In the genomic region with DNA sequence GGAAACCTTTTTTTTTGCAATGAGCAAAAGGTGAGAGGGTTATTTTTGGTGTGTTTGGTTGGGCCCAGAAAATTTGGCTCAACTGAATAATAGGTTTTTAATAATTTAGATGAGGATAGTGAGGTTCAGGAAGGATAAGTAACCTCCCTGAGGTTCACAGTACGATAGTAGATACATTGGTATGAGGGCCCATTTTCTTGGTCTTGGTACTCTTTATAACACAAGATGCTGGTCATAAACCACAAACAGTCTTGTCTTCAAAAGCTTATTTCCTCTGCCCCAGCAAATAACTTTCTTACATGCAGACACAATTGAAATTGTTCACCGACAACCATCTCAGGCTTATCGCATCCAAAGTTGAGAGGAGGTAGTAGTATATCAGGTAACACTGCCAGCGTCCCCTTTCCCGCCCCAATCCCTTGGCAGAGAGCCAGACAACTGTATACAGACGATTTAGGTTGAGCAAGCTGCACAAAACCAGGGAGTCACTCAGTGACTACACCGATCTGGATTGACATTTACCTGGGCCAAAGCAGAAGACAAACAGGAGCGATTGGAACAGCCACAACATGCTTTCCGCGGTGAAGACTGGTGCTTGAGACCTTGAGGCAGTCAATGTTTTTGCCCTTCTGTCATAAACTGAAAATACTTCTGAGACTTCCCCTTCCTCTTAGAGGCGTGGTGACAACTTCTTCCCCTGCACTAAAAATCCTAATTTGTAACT, we compare ENCODE assay signal across 8 cellular contexts. TPM values are rescaled to one million over a fixed set of nuclear protein-coding genes. Genes with fewer than 3 reads are reported as not detected.
A peak's percentile ranks its signal among the peaks of the same experiment; 100 is the strongest.
DNase-seq lines count a peak whose midpoint lies in the region; ATAC-seq, FAIRE-seq and TF ChIP-seq lines count a peak whose summit lies in the region.

A gene (minus strand): TSS at position 634 of the 724 bp plus-strand sequence. CDS start 63 bp downstream, at position 571.

- H3K4me1 Mint-ChIP-seq in GM23338, result peaks cover 27% of the 10 kb centered on the region

- H2AFZ ChIP-seq in GM23338, result no peak within 1 kb of the TSS; the same call in 1 of the 2 replicates

- H3K27ac ChIP-seq in small intestine (ENCODE audit: low read depth in 1 of 2, low read length in 1 of 2), result peak within 1 kb of the TSS; percentile 50 to 90
- H3K27ac ChIP-seq in GM23338 (ENCODE audit: low read depth), result no peak within 1 kb of the TSS
- H3K27ac ChIP-seq in A673 (ENCODE audit: low read depth, low read length, poor library complexity, severe bottlenecking), result no peak within 1 kb of the TSS

- no peaks in the 10 kb centered on the region for H3K27me3 ChIP-seq in small intestine (ENCODE audit: control insufficient read depth in 2 of 2, insufficient read depth in 2 of 2, low read length in 2 of 2)
- H3K27me3 ChIP-seq in GM23338 (ENCODE audit: insufficient read depth), result no peaks in the 10 kb centered on the region
- no peaks in the 10 kb centered on the region for H3K27me3 ChIP-seq in A673 (replicated peaks; ENCODE audit: insufficient read depth, low read depth, low read length, poor library complexity)

- ATAC-seq in HG03342 (IDR thresholded peaks at IDR 0.05; ENCODE audit: unreplicated experiment) (peak; percentile 52), GM23338 (no peak)

- no peaks in the 10 kb centered on the region for H3K9me2 ChIP-seq in GM23338 (ENCODE audit: insufficient read depth)

- no peaks in the 10 kb centered on the region for H3K36me3 Mint-ChIP-seq in GM23338 (ENCODE audit: low read depth)

- H3K27me3 Mint-ChIP-seq in GM23338 (ENCODE audit: insufficient read depth, low read depth, poor library complexity), result peaks cover 5% of the 10 kb centered on the region

- DNase-seq in small intestine, result peak; percentile 34
- DNase-seq in GM23338 (ENCODE audit: low spot score), result no peak
- DNase-seq in A673 (ENCODE audit: low spot score), result no peak
- DNase-seq in HK-2 (ENCODE audit: unreplicated experiment), result no peak
- no peak for DNase-seq in NCI-H2227 treated with DMSO at 0.1 percent for 48 hours (lab: John Stamatoyannopoulos, UW)

- peak; percentile 75 for TF ChIP-seq POLR2A in GM15510 (IDR thresholded peaks at IDR 0.05; ENCODE audit: borderline replicate concordance, extremely low read depth, insufficient read length)

- H3K4me3 ChIP-seq in small intestine (ENCODE audit: low read depth in 1 of 2, low read length in 2 of 2), result peak within 1 kb of the TSS; percentile 27 to 32
- H3K4me3 ChIP-seq in GM23338, result no peak within 1 kb of the TSS
- H3K4me3 ChIP-seq in A673 (ENCODE audit: low read depth, low read length, poor library complexity, severe bottlenecking), result no peak within 1 kb of the TSS

- no peak within 1 kb of the TSS for H3K27ac Mint-ChIP-seq in GM23338

- H3K4me2 ChIP-seq in GM23338, result no peak within 1 kb of the TSS

- H3K79me2 ChIP-seq in GM23338 (replicated peaks; ENCODE audit: insufficient read depth), result no peaks in the 10 kb centered on the region

- CTCF ChIA-PET in activated CD8-positive, alpha-beta memory T cell treated with anti-CD3 and anti-CD28 coated beads for 36 hours (lab: Charles Lee), result interaction anchor here (1.0 to 1.6 kb wide), 3 partner anchors 14 to 94 kb away, joined by 3 to 8 read pairs (median 4); no protein-coding TSS in a partner anchor
- CTCF ChIA-PET in A673 (lab: Charles Lee), result no interaction called here

- intact Hi-C loops in A673 (cut with micrococcal nuclease; ENCODE audit: unreplicated experiment), result no loop called here

- BruUV-seq in A673 (replicated peaks; lab: Mats Ljungman, UMichigan), result no TSS peak

- 50 to 60% (median 58%) methylated on average over 11 of the region's 11 CpGs for WGBS in small intestine, 3 donors

- FAIRE-seq in small intestine (lab: Jason Lieb, UNC), result no peak

- TF ChIP-seq CTCF in GM23338 (conservative IDR thresholded peaks at IDR 0.05; ENCODE audit: low read depth in 2 of 2), result no peak
- TF ChIP-seq CTCF in A673 (conservative IDR thresholded peaks at IDR 0.05; ENCODE audit: low read depth, low read length), result no peak

- H3K9me3 Mint-ChIP-seq in GM23338, result peaks cover 13% of the 10 kb centered on the region; the same call in 2 of the 3 replicates

- H3K36me3 ChIP-seq in small intestine (ENCODE audit: control insufficient read depth in 2 of 2, insufficient read depth in 2 of 2, low read length in 2 of 2), result peaks cover 0 to 2% of the 10 kb centered on the region in 2 donors
- no peaks in the 10 kb centered on the region for H3K36me3 ChIP-seq in GM23338 (ENCODE audit: insufficient read depth)
- H3K36me3 ChIP-seq in A673 (ENCODE audit: insufficient read depth, low read length, poor library complexity, severe bottlenecking), result no peaks in the 10 kb centered on the region

- H3F3A ChIP-seq in GM23338 (replicated peaks; ENCODE audit: low read depth), result no peaks in the 10 kb centered on the region

- POLR2A ChIA-PET in activated CD8-positive, alpha-beta memory T cell treated with anti-CD3 and anti-CD28 coated beads for 36 hours (lab: Charles Lee), result interaction anchor here (0.8 to 1.2 kb wide), 3 partner anchors 18 to 79 kb away, joined by 3 read pairs; no protein-coding TSS in a partner anchor
- POLR2A ChIA-PET in A673 (lab: Charles Lee; ENCODE audit: low non-redundant PET), result no interaction called here

- H3K9me3 ChIP-seq in small intestine (ENCODE audit: control insufficient read depth, low read depth) (no peaks in the 10 kb centered on the region), A673 (ENCODE audit: low read depth, low read length, poor library complexity, severe bottlenecking) (no peaks in the 10 kb centered on the region)

- H3K4me3 Mint-ChIP-seq in GM23338, result no peak within 1 kb of the TSS

- H4K20me1 ChIP-seq in GM23338 (replicated peaks; ENCODE audit: insufficient read depth), result no peaks in the 10 kb centered on the region

- H3K4me1 ChIP-seq in small intestine (ENCODE audit: control insufficient read depth in 2 of 2, insufficient read depth in 1 of 2, low read depth in 1 of 2, low read length in 1 of 2) (no peaks in the 10 kb centered on the region), GM23338 (ENCODE audit: insufficient read depth) (peaks cover 26% of the 10 kb centered on the region), A673 (ENCODE audit: insufficient read depth, low read length, poor library complexity, severe bottlenecking) (no peaks in the 10 kb centered on the region)

TF ChIP-seq in GM23338, 12 proteins besides CTCF, POLR2A, EP300 and RAD21 (continues in another document):
- TF ChIP-seq ZNF114 (CRISPR knock-in tag; IDR thresholded peaks at IDR 0.05) (no peak), POLR2AphosphoS5 (IDR thresholded peaks at IDR 0.05; ENCODE audit: low read depth) (no peak), ZNF331 (CRISPR knock-in tag; IDR thresholded peaks at IDR 0.05; ENCODE audit: low read depth) (no peak)

RNA-seq across cellular contexts. Expression of the gene that starts here (rescaled TPM):
- total RNA-seq in activated CD8-positive, alpha-beta memory T cell treated with anti-CD3 and anti-CD28 coated beads for 36 hours, result 10 to 100 TPM; 40.0 to 41.9 TPM
- 1 to 10 TPM in 1 of 3 donors, under 1 TPM in 2; 0.22 to 1.6 (median 0.81) TPM for polyA plus RNA-seq in small intestine
- total RNA-seq in GM23338 (2014; rRNA removed; shearing (Covaris generic)), result not detected in 2 replicates
- polyA plus RNA-seq in GM23338 (2016; fragmentation: Nextera tagmentation; extraction: Ambion mirVana), result not detected in 2 replicates
- total RNA-seq in A673 (2021), result not detected in 2 replicates

Comparison
In these comparisons a context has a peak if more than half of its experiments do, and no peak if none do; other contexts are left out.
1. RNA of the gene that starts here (total RNA-seq): 40.0 to 41.9 TPM in activated CD8-positive, alpha-beta memory T cell treated with anti-CD3 and anti-CD28 coated beads for 36 hours; not detected in GM23338 and not detected in A673; every median in the first group is over 10 times any median in the second.
2. H3K27ac ChIP-seq: peak in small intestine (2 of 2); none in GM23338 (single experiment) and A673 (single experiment).
3. H3K4me3 ChIP-seq: peak in small intestine (2 of 2); none in GM23338 (single experiment) and A673 (single experiment).